1 cellular context compared by ENCODE assay signal in the genomic region with DNA sequence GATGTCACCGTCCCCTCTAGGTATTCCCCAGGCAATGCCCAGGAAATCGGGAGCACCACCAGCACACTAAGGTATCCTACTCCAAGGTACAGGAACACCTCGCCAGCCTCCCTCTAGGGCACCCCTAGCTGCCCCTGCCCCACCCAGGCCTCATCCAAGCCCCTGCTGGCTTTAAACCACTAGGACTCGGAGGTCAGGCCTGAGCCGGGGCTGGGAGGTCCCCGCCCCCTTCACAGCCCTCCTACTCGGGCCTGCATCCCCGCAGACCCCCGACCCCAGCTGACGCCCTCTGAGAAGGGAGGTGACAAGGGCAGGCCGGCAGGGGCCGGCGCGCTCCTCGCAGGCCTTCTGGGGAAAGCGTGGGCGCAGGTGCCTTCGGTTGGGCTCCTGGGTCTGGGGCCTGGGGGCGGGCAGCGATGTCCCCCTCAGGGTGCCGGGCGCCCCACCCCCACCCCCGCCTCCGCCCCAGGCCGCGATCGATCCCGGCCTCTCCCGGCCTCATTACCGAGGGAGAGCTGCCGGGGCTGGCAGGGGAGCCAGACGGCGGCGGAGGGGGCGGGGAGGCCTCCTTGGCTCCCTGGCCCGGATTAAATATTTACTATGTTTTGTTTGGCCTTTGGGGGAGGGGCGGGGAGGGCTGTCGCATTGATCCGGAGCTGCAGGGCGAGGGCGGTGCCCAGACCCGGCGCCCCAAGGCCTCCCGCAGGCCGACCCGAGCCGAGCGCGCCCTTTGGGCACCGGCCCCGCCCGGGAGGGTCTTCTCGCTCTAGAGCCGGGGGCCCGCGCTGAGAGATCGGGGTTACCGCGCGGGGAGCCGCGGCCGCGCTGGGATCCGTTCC.
TF ChIP-seq lines count a peak whose summit lies in the region.

No MANE protein-coding gene starts in this region.

TF ChIP-seq in IMR-90, 13 proteins besides CTCF, POLR2A, EP300 and RAD21:
- TF ChIP-seq, protein P1, sequence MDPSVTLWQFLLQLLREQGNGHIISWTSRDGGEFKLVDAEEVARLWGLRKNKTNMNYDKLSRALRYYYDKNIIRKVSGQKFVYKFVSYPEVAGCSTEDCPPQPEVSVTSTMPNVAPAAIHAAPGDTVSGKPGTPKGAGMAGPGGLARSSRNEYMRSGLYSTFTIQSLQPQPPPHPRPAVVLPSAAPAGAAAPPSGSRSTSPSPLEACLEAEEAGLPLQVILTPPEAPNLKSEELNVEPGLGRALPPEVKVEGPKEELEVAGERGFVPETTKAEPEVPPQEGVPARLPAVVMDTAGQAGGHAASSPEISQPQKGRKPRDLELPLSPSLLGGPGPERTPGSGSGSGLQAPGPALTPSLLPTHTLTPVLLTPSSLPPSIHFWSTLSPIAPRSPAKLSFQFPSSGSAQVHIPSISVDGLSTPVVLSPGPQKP (IDR thresholded peaks at IDR 0.05; ENCODE audit: borderline replicate concordance, low read depth, low read length) = no peak
- TF ChIP-seq FOS (IDR thresholded peaks at IDR 0.05; ENCODE audit: low read depth, low read length) (no peak), NFE2L2 (IDR thresholded peaks at IDR 0.05; ENCODE audit: low read depth, low read length) (no peak), RFX5 (IDR thresholded peaks at IDR 0.05; ENCODE audit: low read depth, low read length) (no peak), MXI1 (IDR thresholded peaks at IDR 0.05; ENCODE audit: borderline replicate concordance, low read depth, low read length) (no peak), CHD1 (IDR thresholded peaks at IDR 0.05; ENCODE audit: low read depth, low read length) (no peak), MAFK (IDR thresholded peaks at IDR 0.05; ENCODE audit: low read depth, low read length) (no peak), BHLHE40 (IDR thresholded peaks at IDR 0.05; ENCODE audit: low read depth, low read length) (no peak)
